Comparison of ENCODE assay signal across 8 cellular contexts in genomic region chr4:99893991-99894981, GRCh38. TPM values are rescaled to one million over a fixed set of nuclear protein-coding genes. Genes with fewer than 3 reads are reported as not detected.
A peak's percentile ranks its signal among the peaks of the same experiment; 100 is the strongest.
DNase-seq lines count a peak whose midpoint lies in the region; ATAC-seq and TF ChIP-seq lines count a peak whose summit lies in the region.

A gene with protein sequence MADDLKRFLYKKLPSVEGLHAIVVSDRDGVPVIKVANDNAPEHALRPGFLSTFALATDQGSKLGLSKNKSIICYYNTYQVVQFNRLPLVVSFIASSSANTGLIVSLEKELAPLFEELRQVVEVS (minus strand): TSS chr4:99894427. CDS start chr4:99893963, 464 bp downstream.

- H3K9me3 Mint-ChIP-seq in activated naive CD4-positive, alpha-beta T cell treated with anti-CD3 and anti-CD28 coated beads, Interleukin-2, amount 50 U/mL, for 24 hours = no peaks in the 10 kb centered on the region

- no peaks in the 10 kb centered on the region for H3K27me3 Mint-ChIP-seq in activated naive CD4-positive, alpha-beta T cell treated with anti-CD3 and anti-CD28 coated beads, Interleukin-2, amount 50 U/mL, for 24 hours

- H3K4me3 ChIP-seq in GM08714 (ENCODE audit: low read length) = peak within 1 kb of the TSS; percentile 88

- DNase-seq in NCI-H1092 treated with DMSO at 0.1 percent for 48 hours (lab: John Stamatoyannopoulos, UW) (peak; percentile 89), glomerular endothelial cell (ENCODE audit: extremely low read depth, low read depth, low spot score) (peak; percentile 42), nucleus accumbens (lab: John Stamatoyannopoulos, UW) (peak; percentile 59 to 94 (median 86)), superior temporal gyrus (ENCODE audit: extremely low spot score) (peak; percentile 95)

- H3K36me3 Mint-ChIP-seq in activated naive CD4-positive, alpha-beta T cell treated with anti-CD3 and anti-CD28 coated beads, Interleukin-2, amount 50 U/mL, for 24 hours = peaks cover 5% of the 10 kb centered on the region

- peak; percentile 100 for ATAC-seq in HG02610 (IDR thresholded peaks at IDR 0.05; ENCODE audit: unreplicated experiment)
- ATAC-seq in SK-N-SH treated with all-trans-retinoic acid at 6 μM for 48 hours = peak; percentile 99

- H3K4me3 Mint-ChIP-seq in activated naive CD4-positive, alpha-beta T cell treated with anti-CD3 and anti-CD28 coated beads, Interleukin-2, amount 50 U/mL, for 24 hours = peak within 1 kb of the TSS; percentile 99

- H3K4me1 Mint-ChIP-seq in activated naive CD4-positive, alpha-beta T cell treated with anti-CD3 and anti-CD28 coated beads, Interleukin-2, amount 50 U/mL, for 24 hours = peaks cover 46% of the 10 kb centered on the region

- peak within 1 kb of the TSS; percentile 98 for H3K27ac Mint-ChIP-seq in activated naive CD4-positive, alpha-beta T cell treated with anti-CD3 and anti-CD28 coated beads, Interleukin-2, amount 50 U/mL, for 24 hours

TF ChIP-seq in SK-N-SH treated with all-trans-retinoic acid at 6 μM for 48 hours, 23 proteins besides CTCF, POLR2A, EP300 and RAD21:
- TF ChIP-seq RARB (CRISPR knock-in tag; IDR thresholded peaks at IDR 0.05) (no peak), ARNTL (CRISPR knock-in tag; IDR thresholded peaks at IDR 0.05; ENCODE audit: borderline replicate concordance, low read depth) (no peak), PPARA (CRISPR knock-in tag; IDR thresholded peaks at IDR 0.05; ENCODE audit: borderline replicate concordance) (no peak), SNAI2 (CRISPR knock-in tag; IDR thresholded peaks at IDR 0.05) (no peak)
- TF ChIP-seq, protein P1, sequence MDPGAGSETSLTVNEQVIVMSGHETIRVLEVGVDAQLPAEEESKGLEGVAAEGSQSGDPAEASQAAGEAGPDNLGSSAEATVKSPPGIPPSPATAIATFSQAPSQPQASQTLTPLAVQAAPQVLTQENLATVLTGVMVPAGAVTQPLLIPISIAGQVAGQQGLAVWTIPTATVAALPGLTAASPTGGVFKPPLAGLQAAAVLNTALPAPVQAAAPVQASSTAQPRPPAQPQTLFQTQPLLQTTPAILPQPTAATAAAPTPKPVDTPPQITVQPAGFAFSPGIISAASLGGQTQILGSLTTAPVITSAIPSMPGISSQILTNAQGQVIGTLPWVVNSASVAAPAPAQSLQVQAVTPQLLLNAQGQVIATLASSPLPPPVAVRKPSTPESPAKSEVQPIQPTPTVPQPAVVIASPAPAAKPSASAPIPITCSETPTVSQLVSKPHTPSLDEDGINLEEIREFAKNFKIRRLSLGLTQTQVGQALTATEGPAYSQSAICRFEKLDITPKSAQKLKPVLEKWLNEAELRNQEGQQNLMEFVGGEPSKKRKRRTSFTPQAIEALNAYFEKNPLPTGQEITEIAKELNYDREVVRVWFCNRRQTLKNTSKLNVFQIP (CRISPR knock-in tag; IDR thresholded peaks at IDR 0.05; ENCODE audit: borderline replicate concordance, low read depth) = no peak
TF ChIP-seq in SK-N-SH treated with all-trans-retinoic acid at 6 μM for 48 hours: peak in this region for 0.

RNA-seq across cellular contexts. Expression of the gene that starts here (rescaled TPM):
- 32.4 and 37.7 TPM in 2 replicates for total RNA-seq in glomerular endothelial cell

Comparison
In these comparisons a context has a peak if more than half of its experiments do, and no peak if none do; other contexts are left out.
1. Peak in every context shown above with its lines: DNase-seq, ATAC-seq and H3K4me3 ChIP-seq.
2. DNase-seq: peak in every context shown above with its lines; median percentile 95 in superior temporal gyrus; 89 in NCI-H1092 treated with DMSO at 0.1 percent for 48 hours; 86 in nucleus accumbens; 42 in glomerular endothelial cell.